8 cellular contexts compared by ENCODE assay signal in genomic region chr22:32378703-32379272, GRCh38.
DNase-seq lines count a peak whose midpoint lies in the region; ATAC-seq and TF ChIP-seq lines count a peak whose summit lies in the region.

No MANE protein-coding gene starts in this region.

- no peak overlapping the region for H3K27ac ChIP-seq in KMS-11

- no peak overlapping the region for H2AFZ ChIP-seq in KMS-11 (ENCODE audit: low read depth)

- no peaks in the 10 kb centered on the region for H3K36me3 ChIP-seq in KMS-11 (ENCODE audit: insufficient read depth)

- ATAC-seq in HG03521 (IDR thresholded peaks at IDR 0.05; ENCODE audit: unreplicated experiment) (no peak), GM19328 (IDR thresholded peaks at IDR 0.05; ENCODE audit: unreplicated experiment) (no peak)

- DNase-seq in NCI-H748 (lab: John Stamatoyannopoulos, UW; ENCODE audit: unreplicated experiment) (peak; percentile 22), NCI-H748 treated with DMSO at 0.1 percent for 48 hours (lab: John Stamatoyannopoulos, UW) (no peak), amniotic epithelial cell (ENCODE audit: low read depth) (peak; percentile 18), kidney tubule cell (ENCODE audit: low spot score) (peak; percentile 57), LoVo (ENCODE audit: low spot score) (no peak)

- H3K9ac ChIP-seq in KMS-11: no peak overlapping the region

- H3K4me2 ChIP-seq in KMS-11: no peak overlapping the region

- H4K20me1 ChIP-seq in KMS-11 (ENCODE audit: insufficient read depth): no peaks in the 10 kb centered on the region

- H3K79me2 ChIP-seq in KMS-11 (ENCODE audit: insufficient read depth, low read depth): no peaks in the 10 kb centered on the region

- H3K4me3 ChIP-seq in KMS-11 (IDR thresholded peaks at IDR 0.05; ENCODE audit: insufficient read depth, low read depth, low read length): no peak overlapping the region

- no peaks in the 10 kb centered on the region for H3K27me3 ChIP-seq in KMS-11 (ENCODE audit: insufficient read depth, low read depth)

- peak; percentile 64 for TF ChIP-seq CTCF in KMS-11 (conservative IDR thresholded peaks at IDR 0.05; ENCODE audit: low read depth, low read length)

- H3K4me1 ChIP-seq in KMS-11 (ENCODE audit: low read depth, poor library complexity, severe bottlenecking): no peaks in the 10 kb centered on the region

Comparison
In these comparisons a context has a peak if more than half of its experiments do, and no peak if none do; other contexts are left out.
1. DNase-seq: peak in NCI-H748 (single experiment), amniotic epithelial cell (single experiment) and kidney tubule cell (single experiment); none in NCI-H748 treated with DMSO at 0.1 percent for 48 hours (single experiment) and LoVo (single experiment).